Comparison of ENCODE assay signal across 8 cellular contexts in the genomic region with DNA sequence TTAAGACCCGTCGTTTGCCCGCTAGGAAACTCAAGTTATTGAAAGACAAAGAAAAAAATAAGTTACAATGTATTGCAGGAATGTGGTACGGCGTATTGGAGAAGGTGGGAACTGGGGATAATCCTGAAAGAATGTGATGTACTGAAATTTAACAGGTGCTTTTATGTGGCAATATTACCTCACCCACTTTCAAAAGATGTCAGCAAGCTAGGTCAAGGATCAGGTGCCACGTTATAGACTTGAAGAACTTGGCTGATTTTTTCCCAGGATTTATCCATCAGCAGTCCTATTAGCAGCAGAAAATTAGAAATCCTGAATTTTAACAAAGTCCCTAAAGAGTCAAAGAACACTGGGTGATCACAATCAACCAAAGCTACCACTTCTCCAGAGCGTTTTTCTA. TPM values are rescaled to one million over a fixed set of nuclear protein-coding genes. Genes with fewer than 3 reads are reported as not detected.
DNase-seq lines count a peak whose midpoint lies in the region; ATAC-seq and TF ChIP-seq lines count a peak whose summit lies in the region.
"Not testable (repeated sequence)": the region's sequence is repeated elsewhere in the genome, so short reads cannot be mapped to it uniquely, and the experiment has no call there.

No MANE protein-coding gene starts in this region.

- not testable (repeated sequence) for TF ChIP-seq POLR2A in Peyer's patch (IDR thresholded peaks at IDR 0.05)

- not testable (repeated sequence) for H3K9me3 Mint-ChIP-seq in CD8-positive, alpha-beta T cell; activated naive CD4-positive, alpha-beta T cell treated with anti-CD3 and anti-CD28 coated beads, Interleukin-2, amount 50 U/mL, for 24 hours; immature natural killer cell; neural crest cell

- not testable (repeated sequence) for H3K9me3 ChIP-seq in CD8-positive, alpha-beta T cell (ENCODE audit: low read length); Peyer's patch; endocrine pancreas (ENCODE audit: control insufficient read depth, low read length); thymus (ENCODE audit: control insufficient read depth)

- not testable (repeated sequence) for DNase-seq in CD8-positive, alpha-beta T cell; Peyer's patch; immature natural killer cell; neural crest cell (ENCODE audit: low read depth, low spot score)

- H3K9ac ChIP-seq in endocrine pancreas (ENCODE audit: control insufficient read depth, insufficient read depth, low read length), result peak overlapping the region; percentile 98

- ATAC-seq in CD8-positive, alpha-beta T cell, result not testable (repeated sequence)
- peak; percentile 3 for ATAC-seq in HG02759 (IDR thresholded peaks at IDR 0.05; ENCODE audit: unreplicated experiment)

- 17% methylated on average over 7 of the region's 7 CpGs for WGBS in thymus

- peak overlapping the region; percentile 100 for H3K4me3 Mint-ChIP-seq in CD8-positive, alpha-beta T cell
- H3K4me3 Mint-ChIP-seq in activated naive CD4-positive, alpha-beta T cell treated with anti-CD3 and anti-CD28 coated beads, Interleukin-2, amount 50 U/mL, for 24 hours, result peak overlapping the region; percentile 100
- H3K4me3 Mint-ChIP-seq in immature natural killer cell, result peak overlapping the region; percentile 97 to 99 (median 98)
- peak overlapping the region; percentile 97 for H3K4me3 Mint-ChIP-seq in neural crest cell

- POLR2A ChIA-PET in CD8-positive, alpha-beta T cell (lab: Charles Lee), result interaction anchor here (1.1 kb wide), 1 partner anchor 366 kb away, joined by 3 read pairs; no protein-coding TSS in a partner anchor

- peaks cover 31% of the 10 kb centered on the region for H3K4me1 Mint-ChIP-seq in CD8-positive, alpha-beta T cell (ENCODE audit: low read depth)
- peaks cover 29% of the 10 kb centered on the region for H3K4me1 Mint-ChIP-seq in activated naive CD4-positive, alpha-beta T cell treated with anti-CD3 and anti-CD28 coated beads, Interleukin-2, amount 50 U/mL, for 24 hours
- H3K4me1 Mint-ChIP-seq in immature natural killer cell (peaks cover 19 to 20% of the 10 kb centered on the region in 2 donors), neural crest cell (peaks cover 23% of the 10 kb centered on the region)

- not testable (repeated sequence) for H3K27me3 ChIP-seq in CD8-positive, alpha-beta T cell (ENCODE audit: insufficient read depth, low read length); Peyer's patch; endocrine pancreas (ENCODE audit: control insufficient read depth, insufficient read depth, low read length); thymus (ENCODE audit: control insufficient read depth, insufficient read depth)

- peak overlapping the region; percentile 75 for H3K27ac ChIP-seq in CD8-positive, alpha-beta T cell (ENCODE audit: low read depth, low read length)
- peak overlapping the region; percentile 84 to 96 (median 92) for H3K27ac ChIP-seq in Peyer's patch
- H3K27ac ChIP-seq in thymus (ENCODE audit: low read depth), result not testable (repeated sequence)

- H3K36me3 ChIP-seq in CD8-positive, alpha-beta T cell (ENCODE audit: insufficient read depth, low read length); Peyer's patch; endocrine pancreas (ENCODE audit: control insufficient read depth, insufficient read depth, low read length); thymus (ENCODE audit: control insufficient read depth, insufficient read depth): not testable (repeated sequence)

- H3K36me3 Mint-ChIP-seq in CD8-positive, alpha-beta T cell, result peaks cover 10% of the 10 kb centered on the region
- not testable (repeated sequence) for H3K36me3 Mint-ChIP-seq in activated naive CD4-positive, alpha-beta T cell treated with anti-CD3 and anti-CD28 coated beads, Interleukin-2, amount 50 U/mL, for 24 hours; immature natural killer cell; neural crest cell (ENCODE audit: low read depth)

- H3K4me1 ChIP-seq in CD8-positive, alpha-beta T cell (ENCODE audit: insufficient read depth, low read length); Peyer's patch; endocrine pancreas (ENCODE audit: control insufficient read depth, insufficient read depth, low read length); thymus (ENCODE audit: control insufficient read depth, insufficient read depth, low read length): not testable (repeated sequence)

- H3K27ac Mint-ChIP-seq in CD8-positive, alpha-beta T cell, result peak overlapping the region; percentile 97
- peak overlapping the region; percentile 98 for H3K27ac Mint-ChIP-seq in activated naive CD4-positive, alpha-beta T cell treated with anti-CD3 and anti-CD28 coated beads, Interleukin-2, amount 50 U/mL, for 24 hours
- H3K27ac Mint-ChIP-seq in immature natural killer cell (peak overlapping the region; percentile 97 to 99 (median 98)), neural crest cell (ENCODE audit: unreplicated experiment) (peak overlapping the region; percentile 96)

- not testable (repeated sequence) for TF ChIP-seq CTCF in CD8-positive, alpha-beta T cell (IDR thresholded peaks at IDR 0.05); Peyer's patch (IDR thresholded peaks at IDR 0.05); neural crest cell (conservative IDR thresholded peaks at IDR 0.05)

- intact Hi-C loops in CD8-positive, alpha-beta T cell (cut with DNase I, micrococcal nuclease), result not testable (repeated sequence)

- H3K27me3 Mint-ChIP-seq in CD8-positive, alpha-beta T cell (ENCODE audit: low read depth); activated naive CD4-positive, alpha-beta T cell treated with anti-CD3 and anti-CD28 coated beads, Interleukin-2, amount 50 U/mL, for 24 hours; immature natural killer cell (ENCODE audit: low read depth in 3 of 3); neural crest cell (ENCODE audit: low read depth): not testable (repeated sequence)

- CTCF ChIA-PET in CD8-positive, alpha-beta T cell (lab: Charles Lee), result interaction anchor here (0.9 kb wide), 1 partner anchor 227 kb away, joined by 6 read pairs; no protein-coding TSS in a partner anchor

- peak overlapping the region; percentile 78 for H3K4me3 ChIP-seq in CD8-positive, alpha-beta T cell (ENCODE audit: low read depth, low read length)
- H3K4me3 ChIP-seq in Peyer's patch (peak overlapping the region; percentile 61 to 90 (median 82)), endocrine pancreas (ENCODE audit: control insufficient read depth, insufficient read depth, low read length) (peak overlapping the region; percentile 98), thymus (ENCODE audit: low read length) (peak overlapping the region; percentile 92)

RNA-seq across cellular contexts. Expression of a gene that starts 0.6 kb away (rescaled TPM):
- total RNA-seq in CD8-positive, alpha-beta T cell, result 10 to 100 TPM; 22.0 to 23.4 TPM
- total RNA-seq in Peyer's patch (10 to 100 TPM; 19.8 to 34.3 (median 28.5) TPM), neural crest cell (18.9 and 19.1 TPM in 2 replicates)
- polyA plus RNA-seq in immature natural killer cell (10 to 100 TPM; 16.9 to 24.3 (median 20.8) TPM), thymus (22.4 TPM)
